In genomic region chr2:7016884-7017283, GRCh38 we compare ENCODE assay signal across 19 cellular contexts.
"Had no signal": no experiment of that assay in that cellular context is flagged by ENCODE, and none has a peak within 500 bp of the region (broad histone marks: within the 10 kb centered on the region; RNA-seq: fewer than 3 reads in every experiment).

No MANE protein-coding gene starts in this region.

- H3K9me3 ChIP-seq: colonic mucosa, lower lobe of right lung, prostate gland had no signal

- H3K27ac ChIP-seq: colonic mucosa, lower lobe of right lung had no signal

- H3K9me3 Mint-ChIP-seq: activated naive CD8-positive, alpha-beta T cell treated with anti-CD3 and anti-CD28 coated beads for 36 hours; naive B cell; stimulated activated naive CD8-positive, alpha-beta T cell treated with anti-CD3 and anti-CD28 coated beads, Interleukin-15, Interleukin-2, amounts not matched to agents 100 ng/mL and 50 ng/mL, for 24 hours had no signal

- H3K27me3 ChIP-seq: cardiac muscle cell, colonic mucosa had no signal

- FAIRE-seq: astrocyte, frontal cortex, urothelium cell line had no signal

- H3K4me3 ChIP-seq: cardiac muscle cell, colonic mucosa, lower lobe of right lung, prostate gland had no signal

- H3K4me1 ChIP-seq: colonic mucosa, lower lobe of right lung, prostate gland had no signal

- DNase-seq: activated CD4-positive, alpha-beta T cell treated with anti-CD3 and anti-CD28 coated beads, Interleukin-2, amount 50 U/mL, for 4 hours; activated CD4-positive, CD25-positive, alpha-beta regulatory T cell treated with anti-CD3 and anti-CD28 coated beads, Interleukin-2, amount 50 U/mL, for 72 hours; activated gamma-delta T cell treated with Interleukin-2 at 50 U/mL for 16 hours; activated naive CD8-positive, alpha-beta T cell treated with anti-CD3 and anti-CD28 coated beads for 36 hours; activated T-cell treated with anti-CD3 and anti-CD28 coated beads, Interleukin-2, amount 50 U/mL, for 48 hours; colonic mucosa; effector CD8-positive, alpha-beta T cell; kidney glomerular epithelial cell; lower lobe of right lung; naive B cell; stimulated activated CD4-positive, alpha-beta T cell treated with anti-CD3 and anti-CD28 coated beads, Interleukin-15, amount 100 ng/mL, for 24 hours; stimulated activated CD4-positive, alpha-beta T cell treated with anti-CD3 and anti-CD28 coated beads, Interleukin-4, amount 100 ng/mL, for 24 hours; SW 1271 had no signal

- H3K36me3 ChIP-seq: cardiac muscle cell, colonic mucosa, prostate gland had no signal

- H3K4me3 Mint-ChIP-seq: activated naive CD8-positive, alpha-beta T cell treated with anti-CD3 and anti-CD28 coated beads for 36 hours; naive B cell; stimulated activated naive CD8-positive, alpha-beta T cell treated with anti-CD3 and anti-CD28 coated beads, Interleukin-15, Interleukin-2, amounts not matched to agents 100 ng/mL and 50 ng/mL, for 24 hours had no signal

- H3K36me3 Mint-ChIP-seq: naive B cell had no signal

- H3K27me3 Mint-ChIP-seq: activated naive CD8-positive, alpha-beta T cell treated with anti-CD3 and anti-CD28 coated beads for 36 hours; naive B cell; stimulated activated naive CD8-positive, alpha-beta T cell treated with anti-CD3 and anti-CD28 coated beads, Interleukin-15, Interleukin-2, amounts not matched to agents 100 ng/mL and 50 ng/mL, for 24 hours had no signal

- H3K27ac Mint-ChIP-seq: activated naive CD8-positive, alpha-beta T cell treated with anti-CD3 and anti-CD28 coated beads for 36 hours; naive B cell; stimulated activated naive CD8-positive, alpha-beta T cell treated with anti-CD3 and anti-CD28 coated beads, Interleukin-15, Interleukin-2, amounts not matched to agents 100 ng/mL and 50 ng/mL, for 24 hours had no signal
